11 cellular contexts compared by ENCODE assay signal in the genomic region with DNA sequence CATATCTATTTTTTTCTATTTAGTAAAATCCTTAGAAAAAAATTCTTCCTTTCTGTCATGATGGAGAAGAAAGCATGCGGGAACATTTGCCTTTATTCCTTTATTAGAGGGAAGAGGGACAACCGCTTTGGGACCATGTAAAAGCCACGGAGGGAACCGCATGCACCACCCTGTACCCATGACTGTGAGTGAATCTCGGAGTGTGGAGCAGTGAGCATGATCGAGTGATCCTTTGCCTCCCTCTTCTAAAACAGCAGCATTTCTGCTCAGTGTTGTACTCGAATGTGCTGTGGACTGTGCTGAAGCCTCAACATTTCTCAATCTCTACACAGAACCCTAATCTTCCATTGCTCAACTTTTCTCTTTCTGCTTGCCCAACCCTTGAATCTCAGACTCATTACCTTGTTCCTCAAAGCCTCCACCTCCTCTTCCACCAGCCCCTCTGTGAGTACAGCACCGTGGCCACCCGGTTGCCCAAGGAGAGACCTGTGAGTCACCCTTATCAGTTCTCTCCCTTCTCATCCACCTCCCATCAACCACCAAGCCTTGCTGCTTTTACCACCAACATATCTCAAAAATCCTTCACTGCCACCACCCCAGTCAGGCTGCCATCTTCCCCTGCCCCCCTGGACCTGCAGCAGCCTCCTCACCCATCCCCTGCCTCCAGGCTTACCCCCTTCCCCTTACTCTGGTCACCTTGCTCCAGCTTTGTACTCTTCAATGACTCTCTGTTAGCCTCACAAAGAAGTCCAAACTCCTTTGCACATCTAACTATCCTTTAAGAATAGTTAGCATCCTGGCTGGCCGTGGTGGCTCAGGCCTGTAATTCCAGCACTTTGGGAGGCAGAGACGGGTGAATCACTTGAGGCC.
DNase-seq lines count a peak whose midpoint lies in the region; ATAC-seq and TF ChIP-seq lines count a peak whose summit lies in the region.
"Had no signal": no experiment of that assay in that cellular context is flagged by ENCODE, and none has a peak within 500 bp of the region (broad histone marks: within the 10 kb centered on the region; RNA-seq: fewer than 3 reads in every experiment).

No MANE protein-coding gene starts in this region.

- intact Hi-C loops in body of pancreas (cut with DNase I) = no loop called here

- peaks cover 5% of the 10 kb centered on the region for H3K27me3 Mint-ChIP-seq in activated CD4-positive, alpha-beta memory T cell treated with anti-CD3 and anti-CD28 coated beads, Interleukin-2, amount 10 ng/mL, durations not matched to agents 7 days and 5 days

- H3K27ac ChIP-seq in HL-60 (replicated peaks) = no peak overlapping the region
- no peak overlapping the region for H3K27ac ChIP-seq in body of pancreas
- H3K27ac ChIP-seq: skin epidermis, thoracic aorta had no signal

- no peak overlapping the region for H3K27ac Mint-ChIP-seq in activated CD4-positive, alpha-beta memory T cell treated with anti-CD3 and anti-CD28 coated beads, Interleukin-2, amount 10 ng/mL, durations not matched to agents 7 days and 5 days

- no peak for TF ChIP-seq POLR2A in body of pancreas (IDR thresholded peaks at IDR 0.05)

- WGBS in body of pancreas, 2 donors = 76 to 82% methylated on average over 11 of the region's 11 CpGs

- H3K36me3 Mint-ChIP-seq in activated CD4-positive, alpha-beta memory T cell treated with anti-CD3 and anti-CD28 coated beads, Interleukin-2, amount 10 ng/mL, durations not matched to agents 7 days and 5 days (ENCODE audit: low read depth) = no peaks in the 10 kb centered on the region

- DNase-seq in AML-193 (lab: John Stamatoyannopoulos, UW) (peak; percentile 93 to 94), HL-60 (ENCODE audit: low read depth in 1 of 2, low spot score in 1 of 2) (peak; percentile 84 to 97), kidney tubule cell (ENCODE audit: low spot score) (peak; percentile 74), NCI-H1105 treated with DMSO at 0.1 percent for 48 hours (lab: John Stamatoyannopoulos, UW) (no peak), dermis blood vessel endothelial cell (no peak), body of pancreas (no peak)
- peak; percentile 26 for DNase-seq in activated CD4-positive, alpha-beta memory T cell treated with anti-CD3 and anti-CD28 coated beads, Interleukin-2, amount 10 ng/mL, durations not matched to agents 7 days and 5 days
- DNase-seq: Caco-2 had no signal

- H3K27me3 ChIP-seq in HL-60 (ENCODE audit: insufficient read depth, poor library complexity, severe bottlenecking) (no peaks in the 10 kb centered on the region), body of pancreas (no peaks in the 10 kb centered on the region)

- H3K4me3 ChIP-seq in HL-60 (replicated peaks; ENCODE audit: insufficient read depth, low read length) = no peak overlapping the region
- H3K4me3 ChIP-seq in body of pancreas = no peak overlapping the region
- H3K4me3 ChIP-seq: skin epidermis, thoracic aorta had no signal

- H3K9me3 Mint-ChIP-seq in activated CD4-positive, alpha-beta memory T cell treated with anti-CD3 and anti-CD28 coated beads, Interleukin-2, amount 10 ng/mL, durations not matched to agents 7 days and 5 days = no peaks in the 10 kb centered on the region

- no peaks in the 10 kb centered on the region for H3K9me3 ChIP-seq in body of pancreas
- H3K9me3 ChIP-seq: Caco-2, thoracic aorta had no signal

- ATAC-seq in GM19351 (IDR thresholded peaks at IDR 0.05; ENCODE audit: unreplicated experiment) (no peak), body of pancreas (no peak)

- POLR2A ChIA-PET in activated CD4-positive, alpha-beta memory T cell treated with anti-CD3 and anti-CD28 coated beads, Interleukin-2, amount 10 ng/mL, durations not matched to agents 7 days and 5 days (lab: Charles Lee) = no interaction called here

- H3K4me1 ChIP-seq in body of pancreas = peaks cover under 1% of the 10 kb centered on the region

- CTCF ChIA-PET in activated CD4-positive, alpha-beta memory T cell treated with anti-CD3 and anti-CD28 coated beads, Interleukin-2, amount 10 ng/mL, durations not matched to agents 7 days and 5 days (lab: Charles Lee) = interaction anchor here (1.8 kb wide), 1 partner anchor 149 kb away, joined by 6 read pairs; the partner anchor contains the start of gene ABTB2

- H3K4me3 Mint-ChIP-seq in activated CD4-positive, alpha-beta memory T cell treated with anti-CD3 and anti-CD28 coated beads, Interleukin-2, amount 10 ng/mL, durations not matched to agents 7 days and 5 days = no peak overlapping the region

- no peak for TF ChIP-seq CTCF in HL-60 (IDR thresholded peaks at IDR 0.05; ENCODE audit: insufficient read depth, low read length)
- no peak for TF ChIP-seq CTCF in body of pancreas (IDR thresholded peaks at IDR 0.05)

- H3K4me1 Mint-ChIP-seq in activated CD4-positive, alpha-beta memory T cell treated with anti-CD3 and anti-CD28 coated beads, Interleukin-2, amount 10 ng/mL, durations not matched to agents 7 days and 5 days = peaks cover 20% of the 10 kb centered on the region

- H3K36me3 ChIP-seq in body of pancreas (replicated peaks in 1 of 2; ENCODE audit: insufficient read depth in 1 of 2, low read depth in 2 of 2) = no peaks in the 10 kb centered on the region
- H3K36me3 ChIP-seq: thoracic aorta had no signal

Comparison
In these comparisons a context has a peak if more than half of its experiments do, and no peak if none do; other contexts are left out.
1. DNase-seq: peak in AML-193 (2 of 2), HL-60 (2 of 2), activated CD4-positive, alpha-beta memory T cell treated with anti-CD3 and anti-CD28 coated beads, Interleukin-2, amount 10 ng/mL, durations not matched to agents 7 days and 5 days (single experiment) and kidney tubule cell (single experiment); none in NCI-H1105 treated with DMSO at 0.1 percent for 48 hours (single experiment), dermis blood vessel endothelial cell (single experiment) and body of pancreas (0 of 4).